17 cellular contexts compared by ENCODE assay signal in genomic region chr5:5891350-5891749, GRCh38.
DNase-seq lines count a peak whose midpoint lies in the region; ATAC-seq, FAIRE-seq and TF ChIP-seq lines count a peak whose summit lies in the region.
"Had no signal": no experiment of that assay in that cellular context is flagged by ENCODE, and none has a peak within 500 bp of the region (broad histone marks: within the 10 kb centered on the region; RNA-seq: fewer than 3 reads in every experiment).

No MANE protein-coding gene starts in this region.

- no peaks in the 10 kb centered on the region for H4K20me1 ChIP-seq in H9 (ENCODE audit: control insufficient read depth, insufficient read depth, insufficient read length)

- H3K9me3 Mint-ChIP-seq in activated naive CD8-positive, alpha-beta T cell treated with anti-CD3 and anti-CD28 coated beads, Interleukin-2, amount 50 U/mL, for 24 hours, result no peaks in the 10 kb centered on the region
- H3K9me3 Mint-ChIP-seq in H9, result no peaks in the 10 kb centered on the region; a peak in 1 of 5 replicates
- H3K9me3 Mint-ChIP-seq: activated naive CD8-positive, alpha-beta T cell treated with anti-CD3 and anti-CD28 coated beads, Interleukin-2, amount 10 ng/mL, durations not matched to agents 7 days and 5 days had no signal

- H2BK12ac ChIP-seq in H9 (ENCODE audit: insufficient read length, low read depth, low read length), result no peak overlapping the region

- H3K4me2 ChIP-seq in mesendoderm (ENCODE audit: low read length), result no peak overlapping the region
- H3K4me2 ChIP-seq in H9 (ENCODE audit: insufficient read depth, insufficient read length, low read length), result no peak overlapping the region

- H3K4me1 Mint-ChIP-seq in activated naive CD8-positive, alpha-beta T cell treated with anti-CD3 and anti-CD28 coated beads, Interleukin-2, amount 50 U/mL, for 24 hours, result no peaks in the 10 kb centered on the region
- peaks cover 0 to 2% of the 10 kb centered on the region in 2 experiments; a peak in 1 of 4 replicates for H3K4me1 Mint-ChIP-seq in H9

- H3K27me3 ChIP-seq in mesendoderm (ENCODE audit: insufficient read depth, low read length, poor library complexity) (no peaks in the 10 kb centered on the region), H9 (ENCODE audit: insufficient read depth, low read length) (no peaks in the 10 kb centered on the region)
- H3K27me3 ChIP-seq: colonic mucosa, vagina had no signal

- H3K27ac ChIP-seq in mesendoderm (ENCODE audit: low read depth, low read length), result no peak overlapping the region
- no peak overlapping the region for H3K27ac ChIP-seq in H9 (ENCODE audit: insufficient read length, low read depth, low read length)
- H3K27ac ChIP-seq: colonic mucosa, left lung, vagina had no signal

- H2BK20ac ChIP-seq in H9 (ENCODE audit: low read depth, low read length, poor library complexity, severe bottlenecking), result no peak overlapping the region

- no peaks in the 10 kb centered on the region for H3K23me2 ChIP-seq in H9 (ENCODE audit: insufficient read length, low read depth, low read length, poor library complexity, severe bottlenecking)

- H3K27ac Mint-ChIP-seq in activated naive CD8-positive, alpha-beta T cell treated with anti-CD3 and anti-CD28 coated beads, Interleukin-2, amount 50 U/mL, for 24 hours, result no peak overlapping the region
- H3K27ac Mint-ChIP-seq in H9, result no peak overlapping the region
- H3K27ac Mint-ChIP-seq: activated naive CD8-positive, alpha-beta T cell treated with anti-CD3 and anti-CD28 coated beads, Interleukin-2, amount 10 ng/mL, durations not matched to agents 7 days and 5 days; naive thymus-derived CD8-positive, alpha-beta T cell had no signal

- no peak overlapping the region for H4K91ac ChIP-seq in H9 (ENCODE audit: insufficient read length, low read depth, low read length)

- H3K4ac ChIP-seq in mesendoderm (ENCODE audit: low read depth, low read length), result no peak overlapping the region
- no peak overlapping the region for H3K4ac ChIP-seq in H9 (ENCODE audit: low read depth, low read length)

- no peak overlapping the region for H3K23ac ChIP-seq in mesendoderm (ENCODE audit: low read length)
- no peak overlapping the region for H3K23ac ChIP-seq in H9 (ENCODE audit: insufficient read length, low read depth, low read length)

- H3K18ac ChIP-seq in mesendoderm (ENCODE audit: low read length) (no peak overlapping the region), H9 (ENCODE audit: insufficient read length, low read depth, low read length) (no peak overlapping the region)

- H2BK15ac ChIP-seq in mesendoderm (replicated peaks; ENCODE audit: low read depth), result no peak overlapping the region
- H2BK15ac ChIP-seq in H9 (ENCODE audit: low read depth, low read length), result no peak overlapping the region

- no peak overlapping the region for H4K8ac ChIP-seq in mesendoderm (ENCODE audit: low read depth, low read length)
- H4K8ac ChIP-seq in H9 (replicated peaks; ENCODE audit: insufficient read length, low read depth, low read length), result no peak overlapping the region

- no peaks in the 10 kb centered on the region for H3K9me3 ChIP-seq in H9 (ENCODE audit: control insufficient read depth, low read depth, low read length)
- H3K9me3 ChIP-seq: colonic mucosa, left lung, vagina had no signal

- no peak for TF ChIP-seq POLR2A in GM12891 (IDR thresholded peaks at IDR 0.05; ENCODE audit: low read depth, low read length)

- H4K5ac ChIP-seq in mesendoderm (ENCODE audit: low read length) (no peak overlapping the region), H9 (ENCODE audit: insufficient read length, low read depth, low read length) (no peak overlapping the region)

- no peaks in the 10 kb centered on the region for H3K36me3 ChIP-seq in mesendoderm (ENCODE audit: control insufficient read depth, insufficient read depth, low read length)
- H3K36me3 ChIP-seq: colonic mucosa, left lung, vagina had no signal

- no CpG with 5 or more reads among the region's 5 CpGs for WGBS in mesendoderm (ENCODE audit: extremely low coverage, insufficient coverage, low lambda C conversion rate)
- no CpG with 5 or more reads among the region's 5 CpGs for WGBS in H9 (ENCODE audit: extremely low coverage, insufficient read length, low lambda C conversion rate)

- H3K14ac ChIP-seq in H9 (ENCODE audit: insufficient read depth, low read length), result no peak overlapping the region

- H3K79me1 ChIP-seq in mesendoderm (ENCODE audit: low read length), result no peaks in the 10 kb centered on the region
- H3K79me1 ChIP-seq in H9 (ENCODE audit: insufficient read depth, low read depth, low read length, poor library complexity, severe bottlenecking), result no peaks in the 10 kb centered on the region

- H2AFZ ChIP-seq in H9 (ENCODE audit: low read length), result no peak overlapping the region

- no peaks in the 10 kb centered on the region for H3K79me2 ChIP-seq in mesendoderm (ENCODE audit: control insufficient read depth, insufficient read depth, low read length)
- H3K79me2 ChIP-seq in H9 (ENCODE audit: insufficient read depth, low read length), result no peaks in the 10 kb centered on the region

- peaks cover 10% of the 10 kb centered on the region for H3K27me3 Mint-ChIP-seq in activated naive CD8-positive, alpha-beta T cell treated with anti-CD3 and anti-CD28 coated beads, Interleukin-2, amount 50 U/mL, for 24 hours
- H3K27me3 Mint-ChIP-seq in H9 (ENCODE audit: low read depth), result peaks cover 16% of the 10 kb centered on the region
- H3K27me3 Mint-ChIP-seq: activated naive CD8-positive, alpha-beta T cell treated with anti-CD3 and anti-CD28 coated beads, Interleukin-2, amount 10 ng/mL, durations not matched to agents 7 days and 5 days; CD4-positive, CD25-positive, alpha-beta regulatory T cell had no signal

- DNase-seq in ELR (ENCODE audit: low read depth), result peak; percentile 5
- no peak for DNase-seq in activated naive CD8-positive, alpha-beta T cell treated with anti-CD3 and anti-CD28 coated beads, Interleukin-2, amount 50 U/mL, for 24 hours
- peak; percentile 6 for DNase-seq in mesendoderm
- no peak for DNase-seq in GM12891 (ENCODE audit: insufficient read length, low spot score)
- DNase-seq in H9, result no peak
- no peak for DNase-seq in NCI-H1417 treated with DMSO at 0.1 percent for 48 hours (lab: John Stamatoyannopoulos, UW)
- DNase-seq: activated naive CD8-positive, alpha-beta T cell treated with anti-CD3 and anti-CD28 coated beads, Interleukin-2, amount 10 ng/mL, durations not matched to agents 7 days and 5 days; CD4-positive, CD25-positive, alpha-beta regulatory T cell; colonic mucosa; left lung; naive thymus-derived CD8-positive, alpha-beta T cell; NCI-H2171 treated with DMSO at 0.1 percent for 48 hours; retina had no signal

- H3T11ph ChIP-seq in H9 (ENCODE audit: low read length), result no peak overlapping the region

- H3K4me3 ChIP-seq in mesendoderm (ENCODE audit: low read length), result no peak overlapping the region
- H3K4me3 ChIP-seq: colonic mucosa, left lung, vagina had no signal

- TF ChIP-seq CTCF in H9 (conservative IDR thresholded peaks at IDR 0.05), result no peak

- H3K56ac ChIP-seq in mesendoderm (ENCODE audit: low read length), result no peak overlapping the region
- no peak overlapping the region for H3K56ac ChIP-seq in H9 (ENCODE audit: insufficient read length, low read depth, low read length)

- H2BK5ac ChIP-seq in mesendoderm (ENCODE audit: low read length) (no peak overlapping the region), H9 (ENCODE audit: insufficient read length, low read length) (no peak overlapping the region)

- no peak overlapping the region for H2AK5ac ChIP-seq in mesendoderm (ENCODE audit: low read length)
- H2AK5ac ChIP-seq in H9 (ENCODE audit: insufficient read length, low read length), result no peak overlapping the region

- no peak overlapping the region for H3K4me3 Mint-ChIP-seq in activated naive CD8-positive, alpha-beta T cell treated with anti-CD3 and anti-CD28 coated beads, Interleukin-2, amount 50 U/mL, for 24 hours
- no peak overlapping the region for H3K4me3 Mint-ChIP-seq in H9
- H3K4me3 Mint-ChIP-seq: activated naive CD8-positive, alpha-beta T cell treated with anti-CD3 and anti-CD28 coated beads, Interleukin-2, amount 10 ng/mL, durations not matched to agents 7 days and 5 days; naive thymus-derived CD8-positive, alpha-beta T cell had no signal

- H3K4me1 ChIP-seq in mesendoderm (ENCODE audit: control insufficient read depth, low read depth, low read length), result no peaks in the 10 kb centered on the region
- H3K4me1 ChIP-seq in H9 (ENCODE audit: insufficient read depth, low read length), result no peaks in the 10 kb centered on the region
- H3K4me1 ChIP-seq: colonic mucosa, left lung, vagina had no signal

- no peak for FAIRE-seq in GM12891 (lab: Jason Lieb, UNC)

- ATAC-seq in HG02870 (IDR thresholded peaks at IDR 0.05; ENCODE audit: unreplicated experiment) (peak; percentile 46), HG02571 (IDR thresholded peaks at IDR 0.05; ENCODE audit: unreplicated experiment) (no peak)
- peak; percentile 21 for ATAC-seq in activated naive CD8-positive, alpha-beta T cell treated with anti-CD3 and anti-CD28 coated beads, Interleukin-2, amount 50 U/mL, for 24 hours
- ATAC-seq: HCT116; left lung; naive thymus-derived CD8-positive, alpha-beta T cell had no signal

- H3K36me3 Mint-ChIP-seq in activated naive CD8-positive, alpha-beta T cell treated with anti-CD3 and anti-CD28 coated beads, Interleukin-2, amount 50 U/mL, for 24 hours (ENCODE audit: low read depth), result no peaks in the 10 kb centered on the region
- H3K36me3 Mint-ChIP-seq in H9 (ENCODE audit: insufficient read depth in 1 of 3, low read depth in 3 of 3), result no peaks in the 10 kb centered on the region; a peak in 1 of 7 replicates
- H3K36me3 Mint-ChIP-seq: activated naive CD8-positive, alpha-beta T cell treated with anti-CD3 and anti-CD28 coated beads, Interleukin-2, amount 10 ng/mL, durations not matched to agents 7 days and 5 days; CD4-positive, CD25-positive, alpha-beta regulatory T cell; naive thymus-derived CD8-positive, alpha-beta T cell had no signal

- no peak overlapping the region for H2BK120ac ChIP-seq in mesendoderm (ENCODE audit: low read depth, low read length)
- H2BK120ac ChIP-seq in H9 (ENCODE audit: low read depth, low read length, poor library complexity, severe bottlenecking), result no peak overlapping the region

- H3K9ac ChIP-seq in mesendoderm (ENCODE audit: low read length), result no peak overlapping the region
- H3K9ac ChIP-seq in H9 (ENCODE audit: extremely low read depth, insufficient read length, low read length), result no peak overlapping the region

TF ChIP-seq in GM12891, 5 proteins besides CTCF, POLR2A, EP300 and RAD21:
- TF ChIP-seq POLR2AphosphoS5 (IDR thresholded peaks at IDR 0.05; ENCODE audit: low read depth, low read length), result no peak
- TF ChIP-seq PAX5 (IDR thresholded peaks at IDR 0.05; ENCODE audit: insufficient read depth, low read length, severe bottlenecking), result no peak
- TF ChIP-seq TAF1 (IDR thresholded peaks at IDR 0.05; ENCODE audit: low read depth, low read length), result no peak
- TF ChIP-seq SPI1 (IDR thresholded peaks at IDR 0.05; ENCODE audit: low read depth, low read length), result no peak
- TF ChIP-seq POU2F2 (IDR thresholded peaks at IDR 0.05; ENCODE audit: low read depth, low read length), result no peak

Comparison
In these comparisons a context has a peak if more than half of its experiments do, and no peak if none do; other contexts are left out.
1. DNase-seq: peak in ELR (single experiment) and mesendoderm (single experiment); none in activated naive CD8-positive, alpha-beta T cell treated with anti-CD3 and anti-CD28 coated beads, Interleukin-2, amount 50 U/mL, for 24 hours (single experiment), GM12891 (single experiment), H9 (single experiment) and NCI-H1417 treated with DMSO at 0.1 percent for 48 hours (single experiment).